In the genomic region with DNA sequence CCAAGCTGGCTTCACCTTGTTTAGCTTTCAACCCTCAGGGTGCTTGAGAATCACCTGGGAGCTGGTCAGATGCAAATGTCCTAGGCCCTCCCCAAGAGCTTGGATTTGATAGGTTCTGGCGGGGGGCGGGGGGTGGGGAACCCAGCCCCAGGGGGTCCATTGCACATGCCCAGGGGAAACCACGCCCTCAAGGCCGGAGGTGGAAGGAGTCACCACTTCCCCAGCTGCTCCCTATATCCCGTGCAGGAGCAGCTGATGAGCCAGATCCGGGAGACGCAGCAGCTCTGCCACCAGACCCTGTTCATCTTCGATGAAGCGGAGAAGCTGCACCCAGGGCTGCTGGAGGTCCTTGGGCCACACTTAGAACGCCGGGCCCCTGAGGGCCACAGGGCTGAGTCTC, we compare ENCODE assay signal across 14 cellular contexts. TPM values are rescaled to one million over a fixed set of nuclear protein-coding genes. Genes with fewer than 3 reads are reported as not detected.
A peak's percentile ranks its signal among the peaks of the same experiment; 100 is the strongest.
DNase-seq lines count a peak whose midpoint lies in the region; ATAC-seq, FAIRE-seq and TF ChIP-seq lines count a peak whose summit lies in the region.
"Had no signal": no experiment of that assay in that cellular context is flagged by ENCODE, and none has a peak within 500 bp of the region (broad histone marks: within the 10 kb centered on the region; RNA-seq: fewer than 3 reads in every experiment).

No MANE protein-coding gene starts in this region.

- no peak for ATAC-seq in GM19452 (IDR thresholded peaks at IDR 0.05; ENCODE audit: unreplicated experiment)

- no peak overlapping the region for H3K4me3 ChIP-seq in endothelial cell of umbilical vein (replicated peaks in 1 of 3; ENCODE audit: insufficient read depth in 1 of 3, low read depth in 1 of 3, low read length in 3 of 3)
- H3K4me3 ChIP-seq in neuronal stem cell (ENCODE audit: low read length in 2 of 2) = no peak overlapping the region
- no peak overlapping the region for H3K4me3 ChIP-seq in osteoblast (ENCODE audit: insufficient read depth, low read length)
- H3K4me3 ChIP-seq: SJCRH30 had no signal

- no peak overlapping the region for H3K4me3 Mint-ChIP-seq in activated CD4-positive, alpha-beta memory T cell treated with anti-CD3 and anti-CD28 coated beads, Interleukin-2, amount 10 ng/mL, durations not matched to agents 7 days and 5 days

- no peak overlapping the region for H2AK5ac ChIP-seq in neuronal stem cell (ENCODE audit: low read depth, low read length)

- H3K27ac ChIP-seq in endothelial cell of umbilical vein (ENCODE audit: insufficient read depth, low read depth, low read length) (peak overlapping the region; percentile 38), neuronal stem cell (replicated peaks; ENCODE audit: low read length) (no peak overlapping the region), osteoblast (ENCODE audit: low read depth, low read length) (no peak overlapping the region)
- H3K27ac ChIP-seq: epithelial cell of prostate, SJCRH30 had no signal

- H3K9me3 ChIP-seq in endothelial cell of umbilical vein (replicated peaks; ENCODE audit: control insufficient read depth, insufficient read depth, low read length) (no peaks in the 10 kb centered on the region), neuronal stem cell (replicated peaks in 1 of 2; ENCODE audit: control insufficient read depth in 2 of 2, insufficient read depth in 1 of 2, low read depth in 1 of 2, low read length in 2 of 2) (no peaks in the 10 kb centered on the region), osteoblast (ENCODE audit: low read depth, low read length) (no peaks in the 10 kb centered on the region)
- H3K9me3 ChIP-seq: SJCRH30 had no signal

- H3K23ac ChIP-seq in neuronal stem cell (ENCODE audit: low read depth, low read length, poor library complexity) = peak overlapping the region; percentile 53

- H3K36me3 Mint-ChIP-seq in activated CD4-positive, alpha-beta memory T cell treated with anti-CD3 and anti-CD28 coated beads, Interleukin-2, amount 10 ng/mL, durations not matched to agents 7 days and 5 days (ENCODE audit: low read depth) = peaks cover 41% of the 10 kb centered on the region

- H3K4me2 ChIP-seq in endothelial cell of umbilical vein (ENCODE audit: insufficient read depth, low read length) (no peak overlapping the region), neuronal stem cell (ENCODE audit: insufficient read depth, low read length, poor library complexity, severe bottlenecking) (no peak overlapping the region), osteoblast (ENCODE audit: insufficient read depth, low read length) (no peak overlapping the region)

- H3K4ac ChIP-seq in neuronal stem cell (ENCODE audit: low read length) = no peak overlapping the region

- BruUV-seq in endothelial cell of umbilical vein (replicated peaks; lab: Mats Ljungman, UMichigan) = no TSS peak

- no peak overlapping the region for H2BK12ac ChIP-seq in neuronal stem cell (ENCODE audit: low read length)

- no peak overlapping the region for H2AFZ ChIP-seq in endothelial cell of umbilical vein (ENCODE audit: low read depth, low read length)
- H2AFZ ChIP-seq in neuronal stem cell (ENCODE audit: low read length) = no peak overlapping the region
- H2AFZ ChIP-seq in osteoblast (ENCODE audit: low read length) = no peak overlapping the region

- WGBS in neuronal stem cell (ENCODE audit: extremely low coverage in 2 of 2, insufficient read length in 2 of 2, insufficient replicate concordance in 1 of 2), 2 donors = no CpG with 5 or more reads among the region's 11 CpGs

- H3K4me1 ChIP-seq in endothelial cell of umbilical vein (ENCODE audit: control insufficient read depth, extremely low read depth, insufficient read depth, low read length) (peaks cover 10% of the 10 kb centered on the region), neuronal stem cell (ENCODE audit: control insufficient read depth in 2 of 2, insufficient read depth in 1 of 2, low read depth in 1 of 2, low read length in 2 of 2) (peaks cover 0 to 8% of the 10 kb centered on the region in 2 donors), osteoblast (ENCODE audit: insufficient read depth, low read length) (peaks cover 25% of the 10 kb centered on the region)
- H3K4me1 ChIP-seq: SJCRH30 had no signal

- H4K91ac ChIP-seq in neuronal stem cell (ENCODE audit: low read depth, low read length, poor library complexity) = no peak overlapping the region

- H3K9me1 ChIP-seq in endothelial cell of umbilical vein (replicated peaks; ENCODE audit: control insufficient read depth, extremely low read depth, insufficient read depth, low read length) = no peaks in the 10 kb centered on the region

- H3K14ac ChIP-seq in neuronal stem cell (ENCODE audit: low read length) = no peak overlapping the region

- CTCF ChIA-PET in endothelial cell of umbilical vein (lab: Charles Lee) = interaction anchor here (0.8 to 2.6 kb wide), 3 partner anchors 9 to 34 kb away, joined by 4 to 9 read pairs (median 4); no protein-coding TSS in a partner anchor
- CTCF ChIA-PET in activated CD4-positive, alpha-beta memory T cell treated with anti-CD3 and anti-CD28 coated beads, Interleukin-2, amount 10 ng/mL, durations not matched to agents 7 days and 5 days (lab: Charles Lee) = interaction anchor here (1.5 kb wide), 1 partner anchor 12 kb away, joined by 3 read pairs; no protein-coding TSS in a partner anchor

- intact Hi-C loops in endothelial cell of umbilical vein (cut with micrococcal nuclease) = no loop called here

- no peak overlapping the region for H2BK5ac ChIP-seq in neuronal stem cell (ENCODE audit: low read length)

- H2BK15ac ChIP-seq in neuronal stem cell (ENCODE audit: low read length) = no peak overlapping the region

- POLR2A ChIA-PET in endothelial cell of umbilical vein (lab: Charles Lee) = no interaction called here
- POLR2A ChIA-PET in activated CD4-positive, alpha-beta memory T cell treated with anti-CD3 and anti-CD28 coated beads, Interleukin-2, amount 10 ng/mL, durations not matched to agents 7 days and 5 days (lab: Charles Lee) = interaction anchor here (1.1 kb wide), 1 partner anchor 277 kb away, joined by 3 read pairs; no protein-coding TSS in a partner anchor

- TF ChIP-seq CTCF in endothelial cell of umbilical vein (IDR thresholded peaks at IDR 0.05; ENCODE audit: extremely low read depth in 1 of 2, insufficient read depth in 1 of 2, low read depth in 1 of 2, low read length in 2 of 2) (no peak), osteoblast (IDR thresholded peaks at IDR 0.05; ENCODE audit: extremely low read depth, low read depth, low read length) (no peak)

- H3K27me3 Mint-ChIP-seq in activated CD4-positive, alpha-beta memory T cell treated with anti-CD3 and anti-CD28 coated beads, Interleukin-2, amount 10 ng/mL, durations not matched to agents 7 days and 5 days = no peaks in the 10 kb centered on the region

- no peak overlapping the region for H3K27ac Mint-ChIP-seq in activated CD4-positive, alpha-beta memory T cell treated with anti-CD3 and anti-CD28 coated beads, Interleukin-2, amount 10 ng/mL, durations not matched to agents 7 days and 5 days

- H3K27me3 ChIP-seq in endothelial cell of umbilical vein (ENCODE audit: control insufficient read depth in 2 of 2, insufficient read depth in 2 of 2, low read length in 2 of 2) (no peaks in the 10 kb centered on the region), neuronal stem cell (ENCODE audit: control insufficient read depth in 3 of 3, insufficient read depth in 3 of 3, low read depth in 1 of 3, low read length in 3 of 3) (peaks cover 0 to 5% (median 0%) of the 10 kb centered on the region in 3 experiments), osteoblast (ENCODE audit: insufficient read depth, low read length) (no peaks in the 10 kb centered on the region)
- H3K27me3 ChIP-seq: SJCRH30 had no signal

- FAIRE-seq in endothelial cell of umbilical vein (lab: Jason Lieb, UNC) = peak; percentile 84
- FAIRE-seq: astrocyte, islet of Langerhans had no signal

- peaks cover 20% of the 10 kb centered on the region for H3K4me1 Mint-ChIP-seq in activated CD4-positive, alpha-beta memory T cell treated with anti-CD3 and anti-CD28 coated beads, Interleukin-2, amount 10 ng/mL, durations not matched to agents 7 days and 5 days

- dilution Hi-C loops in endothelial cell of umbilical vein (cut with MboI; ENCODE audit: extremely low pct_ligation_motif_present, low sequenced_read_pairs) = no loop called here

- H3K36me3 ChIP-seq in endothelial cell of umbilical vein (ENCODE audit: control insufficient read depth in 2 of 2, extremely low read depth in 1 of 2, insufficient read depth in 2 of 2, low read length in 2 of 2) (peaks cover 11 to 14% of the 10 kb centered on the region in 2 experiments), neuronal stem cell (replicated peaks in 1 of 2; ENCODE audit: control insufficient read depth in 2 of 2, insufficient read depth in 2 of 2, low read length in 2 of 2) (peaks cover 11 to 61% of the 10 kb centered on the region in 2 donors), osteoblast (ENCODE audit: insufficient read depth, low read length) (peaks cover 34% of the 10 kb centered on the region)

- TF ChIP-seq POLR2A in endothelial cell of umbilical vein (IDR thresholded peaks at IDR 0.05; ENCODE audit: low read depth, low read length) = no peak

- peak overlapping the region; percentile 65 for H3K18ac ChIP-seq in neuronal stem cell (ENCODE audit: low read length)

- no peak overlapping the region for H4K8ac ChIP-seq in neuronal stem cell (ENCODE audit: low read depth, low read length)

- H3K79me1 ChIP-seq in neuronal stem cell (ENCODE audit: low read depth, low read length) = peaks cover 1% of the 10 kb centered on the region

- peaks cover 10% of the 10 kb centered on the region for H3K79me2 ChIP-seq in endothelial cell of umbilical vein (ENCODE audit: control insufficient read depth, insufficient read depth, low read length)
- peaks cover 30% of the 10 kb centered on the region for H3K79me2 ChIP-seq in osteoblast (ENCODE audit: insufficient read depth, low read length)

- H3K9me3 Mint-ChIP-seq in activated CD4-positive, alpha-beta memory T cell treated with anti-CD3 and anti-CD28 coated beads, Interleukin-2, amount 10 ng/mL, durations not matched to agents 7 days and 5 days = no peaks in the 10 kb centered on the region

- no peaks in the 10 kb centered on the region for H4K20me1 ChIP-seq in endothelial cell of umbilical vein (replicated peaks; ENCODE audit: control insufficient read depth, extremely low read depth, insufficient read depth, low read length)
- H4K20me1 ChIP-seq in osteoblast (ENCODE audit: insufficient read depth, low read length) = peaks cover 9% of the 10 kb centered on the region

- no peak overlapping the region for H2BK120ac ChIP-seq in neuronal stem cell (ENCODE audit: low read depth, low read length)

- H3K9ac ChIP-seq in endothelial cell of umbilical vein (replicated peaks; ENCODE audit: extremely low read depth, insufficient read depth, low read length) = no peak overlapping the region
- H3K9ac ChIP-seq in neuronal stem cell (ENCODE audit: low read depth, low read length, poor library complexity) = no peak overlapping the region

- DNase-seq in ELR (ENCODE audit: low read depth) (peak; percentile 46), NCI-H510A treated with DMSO at 0.1 percent for 48 hours (lab: John Stamatoyannopoulos, UW) (peak; percentile 46), endothelial cell of umbilical vein (ENCODE audit: low read depth, low spot score) (peak; percentile 61), neuronal stem cell (ENCODE audit: low spot score) (no peak), osteoblast (ENCODE audit: insufficient read length, low spot score, missing footprints) (no peak)
- DNase-seq in activated T-cell treated with anti-CD3 and anti-CD28 coated beads, Interleukin-2, amount 50 U/mL, for 1 hour = no peak
- no peak for DNase-seq in activated CD4-positive, alpha-beta memory T cell treated with anti-CD3 and anti-CD28 coated beads, Interleukin-2, amount 10 ng/mL, durations not matched to agents 7 days and 5 days
- DNase-seq: COR-L47; stimulated activated CD4-positive, alpha-beta T cell treated with anti-CD3 and anti-CD28 coated beads, Interleukin-12 subunit alpha, Interleukin-12 subunit beta, amount 100 ng/mL, for 4 hours had no signal

RNA-seq across cellular contexts. Expression of a gene that starts 5.8 kb away (rescaled TPM):
- 16.7 and 22.4 TPM in 2 replicates for total RNA-seq in endothelial cell of umbilical vein
- 14.9 and 24.1 TPM in 2 replicates for polyA plus RNA-seq in endothelial cell of umbilical vein
- polyA plus RNA-seq in endothelial cell of umbilical vein (2011; cell fraction: cytosol; rRNA removed) = 21.2 and 21.7 TPM in 2 replicates
- 20.0 and 20.3 TPM in 2 replicates for polyA plus RNA-seq in endothelial cell of umbilical vein (2011; cell fraction: nucleus; rRNA removed)
- polyA plus RNA-seq in endothelial cell of umbilical vein (2012) = 12.7 and 13.1 TPM in 2 replicates
- 34.2 and 34.9 TPM in 2 replicates for polyA minus RNA-seq in endothelial cell of umbilical vein
- 36.0 TPM for polyA minus RNA-seq in endothelial cell of umbilical vein (2011; cell fraction: cytosol; rRNA and poly(A)+ RNA removed)
- 8.1 and 9.1 TPM in 2 replicates for polyA minus RNA-seq in endothelial cell of umbilical vein (2011; cell fraction: nucleus; rRNA and poly(A)+ RNA removed)
- polyA plus RNA-seq in neuronal stem cell (2013, experiment 1 of 2) = 12.6 TPM
- polyA plus RNA-seq in neuronal stem cell (2013, experiment 2 of 2) = 12.5 TPM
- total RNA-seq in activated CD4-positive, alpha-beta memory T cell treated with anti-CD3 and anti-CD28 coated beads, Interleukin-2, amount 10 ng/mL, durations not matched to agents 7 days and 5 days = 10 to 100 TPM; 47.1 to 51.5 TPM
- total RNA-seq in osteoblast = 34.2 and 44.2 TPM in 2 replicates

Comparison
In these comparisons a context has a peak if more than half of its experiments do, and no peak if none do; other contexts are left out.
1. DNase-seq: peak in ELR (single experiment), NCI-H510A treated with DMSO at 0.1 percent for 48 hours (single experiment) and endothelial cell of umbilical vein (single experiment); none in neuronal stem cell (single experiment), activated T-cell treated with anti-CD3 and anti-CD28 coated beads, Interleukin-2, amount 50 U/mL, for 1 hour (single experiment), activated CD4-positive, alpha-beta memory T cell treated with anti-CD3 and anti-CD28 coated beads, Interleukin-2, amount 10 ng/mL, durations not matched to agents 7 days and 5 days (single experiment) and osteoblast (single experiment).